ENCODE assay signal across 7 cellular contexts in genomic region chr2:215311259-215311624, GRCh38. TPM values are rescaled to one million over a fixed set of nuclear protein-coding genes. Genes with fewer than 3 reads are reported as not detected.
A peak's percentile ranks its signal among the peaks of the same experiment; 100 is the strongest.
DNase-seq lines count a peak whose midpoint lies in the region; ATAC-seq and TF ChIP-seq lines count a peak whose summit lies in the region.
"Not testable (repeated sequence)": the region's sequence is repeated elsewhere in the genome, so short reads cannot be mapped to it uniquely, and the experiment has no call there.

No MANE protein-coding gene starts in this region.

- H3K9me2 ChIP-seq in OCI-LY1 (ENCODE audit: low read depth, low read length): not testable (repeated sequence)

- peak overlapping the region; percentile 96 for H3K4me3 Mint-ChIP-seq in activated T-cell treated with anti-CD3 and anti-CD28 coated beads, Interleukin-2, amount 50 U/mL, for 24 hours
- peak overlapping the region; percentile 87 to 88 for H3K4me3 Mint-ChIP-seq in effector memory CD8-positive, alpha-beta T cell

- peak overlapping the region; percentile 93 for H3K27ac Mint-ChIP-seq in activated T-cell treated with anti-CD3 and anti-CD28 coated beads, Interleukin-2, amount 50 U/mL, for 24 hours
- peak overlapping the region; percentile 90 to 92 for H3K27ac Mint-ChIP-seq in effector memory CD8-positive, alpha-beta T cell

- H3K9ac ChIP-seq in OCI-LY1 (ENCODE audit: low read length): peak overlapping the region; percentile 85
- peak overlapping the region; percentile 75 to 84 for H3K9ac ChIP-seq in liver (ENCODE audit: low read depth in 1 of 2, low read length in 2 of 2)
- H3K9ac ChIP-seq in skeletal muscle tissue (ENCODE audit: low read depth in 1 of 3, low read length in 3 of 3): peak overlapping the region; percentile 83 to 95 (median 86)

- H3K4me3 ChIP-seq in OCI-LY1 (ENCODE audit: low read depth, low read length, poor library complexity, severe bottlenecking) (peak overlapping the region; percentile 77), liver (ENCODE audit: low read depth in 1 of 3, low read length in 3 of 3) (peak overlapping the region; percentile 83 to 88 (median 86)), skeletal muscle tissue (ENCODE audit: low read length in 3 of 3) (peak overlapping the region; percentile 86 to 93 (median 93))

- DNase-seq in activated T-cell treated with anti-CD3 and anti-CD28 coated beads, Interleukin-2, amount 50 U/mL, for 24 hours: peak; percentile 54
- DNase-seq in effector memory CD8-positive, alpha-beta T cell: peak in 1 of 3 experiments; percentile 10

- H3K79me2 ChIP-seq in OCI-LY1 (ENCODE audit: insufficient read depth, low read length): peaks cover 19% of the 10 kb centered on the region

- TF ChIP-seq RAD21 in liver (IDR thresholded peaks at IDR 0.05): not testable (repeated sequence)

- H3K9me3 Mint-ChIP-seq in activated T-cell treated with anti-CD3 and anti-CD28 coated beads, Interleukin-2, amount 50 U/mL, for 24 hours; effector memory CD8-positive, alpha-beta T cell: not testable (repeated sequence)

- H2AFZ ChIP-seq in OCI-LY1 (ENCODE audit: low read length): not testable (repeated sequence)

- peaks cover 28% of the 10 kb centered on the region for H3K4me1 ChIP-seq in OCI-LY1 (ENCODE audit: insufficient read depth, low read length, severe bottlenecking)
- peaks cover 0 to 16% (median 2%) of the 10 kb centered on the region in 4 donors for H3K4me1 ChIP-seq in liver (ENCODE audit: control insufficient read depth in 4 of 4, insufficient read depth in 4 of 4, low read length in 3 of 4)
- H3K4me1 ChIP-seq in skeletal muscle tissue (ENCODE audit: control insufficient read depth in 3 of 3, insufficient read depth in 3 of 3, low read length in 3 of 3): peaks cover 8 to 12% (median 10%) of the 10 kb centered on the region in 3 donors

- not testable (repeated sequence) for H3K9me3 ChIP-seq in OCI-LY1 (ENCODE audit: low read length); liver (ENCODE audit: control insufficient read depth in 4 of 4, low read length in 3 of 4); skeletal muscle tissue (ENCODE audit: control insufficient read depth in 3 of 3, low read length in 3 of 3)

- H3K36me3 Mint-ChIP-seq in activated T-cell treated with anti-CD3 and anti-CD28 coated beads, Interleukin-2, amount 50 U/mL, for 24 hours (ENCODE audit: low read depth): peaks cover 44% of the 10 kb centered on the region
- peaks cover 12% of the 10 kb centered on the region for H3K36me3 Mint-ChIP-seq in effector memory CD8-positive, alpha-beta T cell (ENCODE audit: insufficient read depth)

- H3F3A ChIP-seq in OCI-LY1 (ENCODE audit: insufficient read depth, low read length): not testable (repeated sequence)

- H3K27me3 Mint-ChIP-seq in activated T-cell treated with anti-CD3 and anti-CD28 coated beads, Interleukin-2, amount 50 U/mL, for 24 hours; effector memory CD8-positive, alpha-beta T cell: not testable (repeated sequence)

- H4K20me1 ChIP-seq in OCI-LY1 (ENCODE audit: insufficient read depth, low read length): not testable (repeated sequence)

- TF ChIP-seq CTCF in OCI-LY1 (IDR thresholded peaks at IDR 0.05; ENCODE audit: low read length); liver (IDR thresholded peaks at IDR 0.05; ENCODE audit: low read depth, low read length, missing input control): not testable (repeated sequence)

- peak; percentile 29 for ATAC-seq in GM18909 (IDR thresholded peaks at IDR 0.05; ENCODE audit: poor library complexity, unreplicated experiment)
- peak; percentile 5 for ATAC-seq in HG03108 (IDR thresholded peaks at IDR 0.05; ENCODE audit: unreplicated experiment)
- peak; percentile 25 for ATAC-seq in effector memory CD8-positive, alpha-beta T cell (replicated peaks)

- not testable (repeated sequence) for H3K27me3 ChIP-seq in OCI-LY1 (ENCODE audit: insufficient read depth, low read length); liver (ENCODE audit: control insufficient read depth in 4 of 4, insufficient read depth in 4 of 4, low read length in 3 of 4); skeletal muscle tissue (ENCODE audit: control insufficient read depth in 3 of 3, insufficient read depth in 3 of 3, low read length in 3 of 3)

- H3K36me3 ChIP-seq in OCI-LY1 (ENCODE audit: insufficient read depth, low read length): peaks cover 34% of the 10 kb centered on the region
- H3K36me3 ChIP-seq in liver (ENCODE audit: control insufficient read depth in 4 of 4, insufficient read depth in 3 of 4, low read depth in 1 of 4, low read length in 3 of 4); skeletal muscle tissue (ENCODE audit: control insufficient read depth in 3 of 3, insufficient read depth in 3 of 3, low read length in 3 of 3): not testable (repeated sequence)

- peaks cover 38% of the 10 kb centered on the region for H3K4me1 Mint-ChIP-seq in activated T-cell treated with anti-CD3 and anti-CD28 coated beads, Interleukin-2, amount 50 U/mL, for 24 hours (ENCODE audit: low read depth)
- peaks cover 13 to 31% of the 10 kb centered on the region in 2 donors for H3K4me1 Mint-ChIP-seq in effector memory CD8-positive, alpha-beta T cell (ENCODE audit: low read depth in 2 of 2)

- peak overlapping the region; percentile 61 for H3K4me2 ChIP-seq in OCI-LY1 (ENCODE audit: low read length)

- WGBS in liver: 61% methylated on average over 13 of the region's 13 CpGs

- H3K27ac ChIP-seq in OCI-LY1 (ENCODE audit: low read depth, low read length, poor library complexity, severe bottlenecking): peak overlapping the region; percentile 38
- H3K27ac ChIP-seq in liver (ENCODE audit: low read depth in 1 of 2, low read length in 2 of 2): peak overlapping the region; percentile 81 to 85
- peak overlapping the region; percentile 77 for H3K27ac ChIP-seq in skeletal muscle tissue (ENCODE audit: low read depth, low read length)

RNA-seq across cellular contexts. Expression of gene ATIC, which starts 0.6 kb away (rescaled TPM):
- total RNA-seq in liver (10 to 100 TPM; 22.9 to 28.9 TPM), skeletal muscle tissue (19.3 TPM)
- polyA plus RNA-seq in liver: 10 to 100 TPM; 43.0 to 50.0 TPM
